2 cellular contexts compared by ENCODE assay signal in the genomic region with DNA sequence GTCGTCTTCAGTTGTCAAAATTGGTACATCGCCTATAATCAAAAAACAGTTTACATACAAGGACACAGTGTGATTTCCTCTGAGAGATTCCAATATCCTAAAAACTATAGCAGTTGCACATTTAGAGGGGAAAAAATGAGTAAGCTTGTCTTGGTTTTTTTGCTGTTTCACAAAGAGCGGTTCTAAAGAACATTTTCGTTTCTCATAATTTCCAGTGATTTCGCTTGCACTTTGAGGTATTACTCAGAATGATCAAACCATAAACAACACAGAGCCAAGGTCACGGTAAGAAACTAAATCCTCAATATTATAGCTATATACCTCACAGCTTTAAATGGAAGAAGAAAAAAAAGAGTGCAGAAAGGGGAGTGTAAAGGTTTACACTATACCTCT.
TF ChIP-seq lines count a peak whose summit lies in the region.

No MANE protein-coding gene starts in this region.

TF ChIP-seq in A549, 52 proteins besides CTCF, POLR2A, EP300 and RAD21:
- TF ChIP-seq, protein P1, sequence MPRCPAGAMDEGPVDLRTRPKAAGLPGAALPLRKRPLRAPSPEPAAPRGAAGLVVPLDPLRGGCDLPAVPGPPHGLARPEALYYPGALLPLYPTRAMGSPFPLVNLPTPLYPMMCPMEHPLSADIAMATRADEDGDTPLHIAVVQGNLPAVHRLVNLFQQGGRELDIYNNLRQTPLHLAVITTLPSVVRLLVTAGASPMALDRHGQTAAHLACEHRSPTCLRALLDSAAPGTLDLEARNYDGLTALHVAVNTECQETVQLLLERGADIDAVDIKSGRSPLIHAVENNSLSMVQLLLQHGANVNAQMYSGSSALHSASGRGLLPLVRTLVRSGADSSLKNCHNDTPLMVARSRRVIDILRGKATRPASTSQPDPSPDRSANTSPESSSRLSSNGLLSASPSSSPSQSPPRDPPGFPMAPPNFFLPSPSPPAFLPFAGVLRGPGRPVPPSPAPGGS (IDR thresholded peaks at IDR 0.05): no peak

TF ChIP-seq in HepG2, 621 proteins besides CTCF, POLR2A, EP300 and RAD21:
- TF ChIP-seq ZNF720 (CRISPR knock-in tag; IDR thresholded peaks at IDR 0.05) (no peak), NFKBIZ (CRISPR knock-in tag; IDR thresholded peaks at IDR 0.05) (no peak), ZNF276 (CRISPR knock-in tag; IDR thresholded peaks at IDR 0.05; ENCODE audit: low read depth) (no peak), CHD4 (IDR thresholded peaks at IDR 0.05; ENCODE audit: borderline replicate concordance, low read length) (no peak), LRRFIP1 (CRISPR knock-in tag; conservative IDR thresholded peaks at IDR 0.05) (no peak), ARNT (IDR thresholded peaks at IDR 0.05) (no peak), NKX3-1 (CRISPR knock-in tag; IDR thresholded peaks at IDR 0.05) (0 out of 2 replicates have a peak, but pooled peaks have one; percentile 19), ZNF431 (CRISPR knock-in tag; IDR thresholded peaks at IDR 0.05; ENCODE audit: borderline replicate concordance, low read depth) (no peak), TARDBP (CRISPR knock-in tag; IDR thresholded peaks at IDR 0.05) (no peak), MEIS2 (CRISPR knock-in tag; IDR thresholded peaks at IDR 0.05) (no peak)
- TF ChIP-seq, protein P2, sequence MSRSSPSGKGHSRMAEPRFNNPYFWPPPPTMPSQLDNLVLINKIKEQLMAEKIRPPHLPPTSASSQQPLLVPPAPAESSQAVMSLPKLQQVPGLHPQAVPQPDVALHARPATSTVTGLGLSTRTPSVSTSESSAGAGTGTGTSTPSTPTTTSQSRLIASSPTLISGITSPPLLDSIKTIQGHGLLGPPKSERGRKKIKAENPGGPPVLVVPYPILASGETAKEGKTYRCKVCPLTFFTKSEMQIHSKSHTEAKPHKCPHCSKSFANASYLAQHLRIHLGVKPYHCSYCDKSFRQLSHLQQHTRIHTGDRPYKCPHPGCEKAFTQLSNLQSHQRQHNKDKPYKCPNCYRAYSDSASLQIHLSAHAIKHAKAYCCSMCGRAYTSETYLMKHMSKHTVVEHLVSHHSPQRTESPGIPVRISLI (CRISPR knock-in tag; IDR thresholded peaks at IDR 0.05; ENCODE audit: borderline replicate concordance): no peak
- TF ChIP-seq, protein P3, sequence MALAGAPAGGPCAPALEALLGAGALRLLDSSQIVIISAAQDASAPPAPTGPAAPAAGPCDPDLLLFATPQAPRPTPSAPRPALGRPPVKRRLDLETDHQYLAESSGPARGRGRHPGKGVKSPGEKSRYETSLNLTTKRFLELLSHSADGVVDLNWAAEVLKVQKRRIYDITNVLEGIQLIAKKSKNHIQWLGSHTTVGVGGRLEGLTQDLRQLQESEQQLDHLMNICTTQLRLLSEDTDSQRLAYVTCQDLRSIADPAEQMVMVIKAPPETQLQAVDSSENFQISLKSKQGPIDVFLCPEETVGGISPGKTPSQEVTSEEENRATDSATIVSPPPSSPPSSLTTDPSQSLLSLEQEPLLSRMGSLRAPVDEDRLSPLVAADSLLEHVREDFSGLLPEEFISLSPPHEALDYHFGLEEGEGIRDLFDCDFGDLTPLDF (CRISPR knock-in tag; IDR thresholded peaks at IDR 0.05): 0 out of 2 replicates have a peak, but pooled peaks have one; percentile 5
- TF ChIP-seq, protein P4, sequence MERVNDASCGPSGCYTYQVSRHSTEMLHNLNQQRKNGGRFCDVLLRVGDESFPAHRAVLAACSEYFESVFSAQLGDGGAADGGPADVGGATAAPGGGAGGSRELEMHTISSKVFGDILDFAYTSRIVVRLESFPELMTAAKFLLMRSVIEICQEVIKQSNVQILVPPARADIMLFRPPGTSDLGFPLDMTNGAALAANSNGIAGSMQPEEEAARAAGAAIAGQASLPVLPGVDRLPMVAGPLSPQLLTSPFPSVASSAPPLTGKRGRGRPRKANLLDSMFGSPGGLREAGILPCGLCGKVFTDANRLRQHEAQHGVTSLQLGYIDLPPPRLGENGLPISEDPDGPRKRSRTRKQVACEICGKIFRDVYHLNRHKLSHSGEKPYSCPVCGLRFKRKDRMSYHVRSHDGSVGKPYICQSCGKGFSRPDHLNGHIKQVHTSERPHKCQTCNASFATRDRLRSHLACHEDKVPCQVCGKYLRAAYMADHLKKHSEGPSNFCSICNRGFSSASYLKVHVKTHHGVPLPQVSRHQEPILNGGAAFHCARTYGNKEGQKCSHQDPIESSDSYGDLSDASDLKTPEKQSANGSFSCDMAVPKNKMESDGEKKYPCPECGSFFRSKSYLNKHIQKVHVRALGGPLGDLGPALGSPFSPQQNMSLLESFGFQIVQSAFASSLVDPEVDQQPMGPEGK (CRISPR knock-in tag; IDR thresholded peaks at IDR 0.05): no peak
- TF ChIP-seq, protein P5, sequence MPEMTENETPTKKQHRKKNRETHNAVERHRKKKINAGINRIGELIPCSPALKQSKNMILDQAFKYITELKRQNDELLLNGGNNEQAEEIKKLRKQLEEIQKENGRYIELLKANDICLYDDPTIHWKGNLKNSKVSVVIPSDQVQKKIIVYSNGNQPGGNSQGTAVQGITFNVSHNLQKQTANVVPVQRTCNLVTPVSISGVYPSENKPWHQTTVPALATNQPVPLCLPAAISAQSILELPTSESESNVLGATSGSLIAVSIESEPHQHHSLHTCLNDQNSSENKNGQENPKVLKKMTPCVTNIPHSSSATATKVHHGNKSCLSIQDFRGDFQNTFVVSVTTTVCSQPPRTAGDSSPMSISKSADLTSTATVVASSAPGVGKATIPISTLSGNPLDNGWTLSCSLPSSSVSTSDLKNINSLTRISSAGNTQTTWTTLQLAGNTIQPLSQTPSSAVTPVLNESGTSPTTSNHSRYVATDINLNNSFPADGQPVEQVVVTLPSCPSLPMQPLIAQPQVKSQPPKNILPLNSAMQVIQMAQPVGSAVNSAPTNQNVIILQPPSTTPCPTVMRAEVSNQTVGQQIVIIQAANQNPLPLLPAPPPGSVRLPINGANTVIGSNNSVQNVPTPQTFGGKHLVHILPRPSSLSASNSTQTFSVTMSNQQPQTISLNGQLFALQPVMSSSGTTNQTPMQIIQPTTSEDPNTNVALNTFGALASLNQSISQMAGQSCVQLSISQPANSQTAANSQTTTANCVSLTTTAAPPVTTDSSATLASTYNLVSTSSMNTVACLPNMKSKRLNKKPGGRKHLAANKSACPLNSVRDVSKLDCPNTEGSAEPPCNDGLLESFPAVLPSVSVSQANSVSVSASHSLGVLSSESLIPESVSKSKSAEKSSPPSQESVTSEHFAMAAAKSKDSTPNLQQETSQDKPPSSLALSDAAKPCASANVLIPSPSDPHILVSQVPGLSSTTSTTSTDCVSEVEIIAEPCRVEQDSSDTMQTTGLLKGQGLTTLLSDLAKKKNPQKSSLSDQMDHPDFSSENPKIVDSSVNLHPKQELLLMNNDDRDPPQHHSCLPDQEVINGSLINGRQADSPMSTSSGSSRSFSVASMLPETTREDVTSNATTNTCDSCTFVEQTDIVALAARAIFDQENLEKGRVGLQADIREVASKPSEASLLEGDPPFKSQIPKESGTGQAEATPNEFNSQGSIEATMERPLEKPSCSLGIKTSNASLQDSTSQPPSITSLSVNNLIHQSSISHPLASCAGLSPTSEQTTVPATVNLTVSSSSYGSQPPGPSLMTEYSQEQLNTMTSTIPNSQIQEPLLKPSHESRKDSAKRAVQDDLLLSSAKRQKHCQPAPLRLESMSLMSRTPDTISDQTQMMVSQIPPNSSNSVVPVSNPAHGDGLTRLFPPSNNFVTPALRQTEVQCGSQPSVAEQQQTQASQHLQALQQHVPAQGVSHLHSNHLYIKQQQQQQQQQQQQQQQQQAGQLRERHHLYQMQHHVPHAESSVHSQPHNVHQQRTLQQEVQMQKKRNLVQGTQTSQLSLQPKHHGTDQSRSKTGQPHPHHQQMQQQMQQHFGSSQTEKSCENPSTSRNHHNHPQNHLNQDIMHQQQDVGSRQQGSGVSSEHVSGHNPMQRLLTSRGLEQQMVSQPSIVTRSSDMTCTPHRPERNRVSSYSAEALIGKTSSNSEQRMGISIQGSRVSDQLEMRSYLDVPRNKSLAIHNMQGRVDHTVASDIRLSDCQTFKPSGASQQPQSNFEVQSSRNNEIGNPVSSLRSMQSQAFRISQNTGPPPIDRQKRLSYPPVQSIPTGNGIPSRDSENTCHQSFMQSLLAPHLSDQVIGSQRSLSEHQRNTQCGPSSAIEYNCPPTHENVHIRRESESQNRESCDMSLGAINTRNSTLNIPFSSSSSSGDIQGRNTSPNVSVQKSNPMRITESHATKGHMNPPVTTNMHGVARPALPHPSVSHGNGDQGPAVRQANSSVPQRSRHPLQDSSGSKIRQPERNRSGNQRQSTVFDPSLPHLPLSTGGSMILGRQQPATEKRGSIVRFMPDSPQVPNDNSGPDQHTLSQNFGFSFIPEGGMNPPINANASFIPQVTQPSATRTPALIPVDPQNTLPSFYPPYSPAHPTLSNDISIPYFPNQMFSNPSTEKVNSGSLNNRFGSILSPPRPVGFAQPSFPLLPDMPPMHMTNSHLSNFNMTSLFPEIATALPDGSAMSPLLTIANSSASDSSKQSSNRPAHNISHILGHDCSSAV (CRISPR knock-in tag; IDR thresholded peaks at IDR 0.05; ENCODE audit: borderline replicate concordance): no peak
